ENCODE assay signal across 9 cellular contexts in genomic region chr17:8188408-8188839, GRCh38. TPM values are rescaled to one million over a fixed set of nuclear protein-coding genes. Genes with fewer than 3 reads are reported as not detected.
DNase-seq lines count a peak whose midpoint lies in the region; ATAC-seq, FAIRE-seq and TF ChIP-seq lines count a peak whose summit lies in the region.
"Had no signal": no experiment of that assay in that cellular context is flagged by ENCODE, and none has a peak within 500 bp of the region (broad histone marks: within the 10 kb centered on the region; RNA-seq: fewer than 3 reads in every experiment).

No MANE protein-coding gene starts in this region.

- H3K36me3 Mint-ChIP-seq in endothelial cell (ENCODE audit: low read depth, unreplicated experiment): peaks cover 4% of the 10 kb centered on the region
- H3K36me3 Mint-ChIP-seq: T-cell had no signal

- no peak for TF ChIP-seq CTCF in DND-41 (IDR thresholded peaks at IDR 0.05; ENCODE audit: borderline replicate concordance, extremely low read depth, low read length, poor library complexity, severe bottlenecking)
- TF ChIP-seq CTCF in endothelial cell (IDR thresholded peaks at IDR 0.05; ENCODE audit: unreplicated experiment): no peak
- no peak for TF ChIP-seq CTCF in pancreas (IDR thresholded peaks at IDR 0.05)

- H3K4me2 ChIP-seq in DND-41 (ENCODE audit: insufficient read depth, low read length): peak overlapping the region; percentile 91

- in situ Hi-C loops in KBM-7 (cut with MboI; ENCODE audit: low pct_unique_long_range_greater_than_20kb, low sequenced_read_pairs): no loop called here

- H3K36me3 ChIP-seq in DND-41 (ENCODE audit: insufficient read depth, low read length) (no peaks in the 10 kb centered on the region; the same call in 1 of the 2 replicates), pancreas (no peaks in the 10 kb centered on the region)

- H4K20me1 ChIP-seq in DND-41 (ENCODE audit: insufficient read depth, low read length): peaks cover 13% of the 10 kb centered on the region

- peak overlapping the region; percentile 48 for H3K27ac Mint-ChIP-seq in endothelial cell (ENCODE audit: unreplicated experiment)
- H3K27ac Mint-ChIP-seq: T-cell had no signal

- H3K27ac ChIP-seq in DND-41 (ENCODE audit: low read length): peak overlapping the region; percentile 99
- H3K27ac ChIP-seq in pancreas: peak overlapping the region; percentile 8 to 98 (median 86)

- no peak for FAIRE-seq in pancreas (lab: Jason Lieb, UNC)

- no peak overlapping the region for H2AFZ ChIP-seq in DND-41 (ENCODE audit: low read depth, low read length)

- peaks cover 20% of the 10 kb centered on the region for H3K4me1 Mint-ChIP-seq in endothelial cell (ENCODE audit: unreplicated experiment)

- intact Hi-C loops in pancreas (cut with DNase I): loop anchor here in 2 of 3 donors (5.0 to 10.0 kb wide), 2 partner anchors 34 to 64 kb away; partner anchors contain the start of gene HES7 (in 1 of the 2)

- DNase-seq in DND-41 (peak; percentile 26), NCI-H69 (lab: John Stamatoyannopoulos, UW) (peak; percentile 30), endothelial cell (ENCODE audit: low spot score) (no peak), pancreas (peak in 5 of 6 donors; percentile 47 to 70 (median 60)), activated gamma-delta T cell (lab: John Stamatoyannopoulos, UW) (no peak), HuH-7.5 (ENCODE audit: low spot score) (no peak), NCI-H2081 treated with DMSO at 0.1 percent for 48 hours (lab: John Stamatoyannopoulos, UW) (no peak), KBM-7 (no peak)

- H3K9me3 Mint-ChIP-seq in endothelial cell (ENCODE audit: unreplicated experiment): no peaks in the 10 kb centered on the region
- H3K9me3 Mint-ChIP-seq: T-cell had no signal

- ATAC-seq in DND-41 (ENCODE audit: insufficient read depth, low read depth) (no peak), pancreas (no peak)

- H3K4me3 Mint-ChIP-seq in endothelial cell (ENCODE audit: unreplicated experiment): no peak overlapping the region
- H3K4me3 Mint-ChIP-seq: T-cell had no signal

- peaks cover 17% of the 10 kb centered on the region for H3K79me2 ChIP-seq in DND-41 (ENCODE audit: insufficient read depth, low read length)

- H3K9ac ChIP-seq in DND-41 (ENCODE audit: low read depth, low read length): peak overlapping the region; percentile 70

- no peaks in the 10 kb centered on the region for H3K9me3 ChIP-seq in DND-41 (ENCODE audit: insufficient read depth, low read length, severe bottlenecking)
- no peaks in the 10 kb centered on the region for H3K9me3 ChIP-seq in pancreas

- 19 to 24% methylated on average over 9 of the region's 9 CpGs for WGBS in pancreas, 2 donors

- H3K27me3 ChIP-seq in DND-41 (ENCODE audit: insufficient read depth, low read length, poor library complexity) (no peaks in the 10 kb centered on the region), pancreas (no peaks in the 10 kb centered on the region)

- peak overlapping the region; percentile 70 to 80; a peak in 3 of 4 replicates for H3K4me3 ChIP-seq in DND-41 (ENCODE audit: low read depth in 1 of 2, low read length in 2 of 2)
- H3K4me3 ChIP-seq in pancreas: peak overlapping the region; percentile 83 to 88 (median 84)

- peaks cover 4% of the 10 kb centered on the region for H3K27me3 Mint-ChIP-seq in endothelial cell (ENCODE audit: unreplicated experiment)
- H3K27me3 Mint-ChIP-seq: T-cell had no signal

- peaks cover 75% of the 10 kb centered on the region for H3K4me1 ChIP-seq in DND-41 (ENCODE audit: insufficient read depth, low read length)
- peaks cover 0 to 28% (median 18%) of the 10 kb centered on the region in 3 donors for H3K4me1 ChIP-seq in pancreas

RNA-seq across cellular contexts. Expression of gene BORCS6, which starts 1.6 kb away (rescaled TPM):
- 9.7 TPM for total RNA-seq in endothelial cell (ENCODE audit: unreplicated experiment)
- 10 to 100 TPM in 1 of 6 donors, 1 to 10 TPM in 5; 4.9 to 10.4 (median 6.9) TPM for total RNA-seq in pancreas
- 1 to 10 TPM; 4.5 to 6.1 TPM for polyA plus RNA-seq in pancreas

RNA-seq across cellular contexts. Expression of gene TMEM107, which starts 12.2 kb away (rescaled TPM):
- 14.6 TPM for total RNA-seq in endothelial cell (ENCODE audit: unreplicated experiment)
- total RNA-seq in pancreas: 10 to 100 TPM in 1 of 6 donors, 1 to 10 TPM in 5; 5.2 to 10.2 (median 6.3) TPM
- polyA plus RNA-seq in pancreas: 10 to 100 TPM in 1 of 2 donors, 1 to 10 TPM in 1; 5.7 to 11.1 TPM

RNA-seq across cellular contexts. Expression of gene AURKB, which starts 22.0 kb away (rescaled TPM):
- total RNA-seq in endothelial cell (ENCODE audit: unreplicated experiment): 21.4 TPM
- 1 to 10 TPM in 1 of 6 donors, under 1 TPM in 2, not detected in 3; 0.47 to 2.0 (median 0.95) TPM for total RNA-seq in pancreas
- under 1 TPM; 0.40 to 0.72 TPM for polyA plus RNA-seq in pancreas

RNA-seq across cellular contexts. Expression of gene VAMP2, which starts 25.7 kb away (rescaled TPM):
- total RNA-seq in endothelial cell (ENCODE audit: unreplicated experiment) (19.8 TPM), pancreas (10 to 100 TPM; 19.5 to 35.7 (median 29.6) TPM)
- 10 to 100 TPM; 29.8 to 82.0 TPM for polyA plus RNA-seq in pancreas

RNA-seq across cellular contexts. Expression of gene PER1, which starts 36.2 kb away (rescaled TPM):
- total RNA-seq in endothelial cell (ENCODE audit: unreplicated experiment) (30.0 TPM), pancreas (100 to 1,000 TPM in 2 of 6 donors, 10 to 100 TPM in 4; 17.5 to 105 (median 67.6) TPM)
- polyA plus RNA-seq in pancreas: 100 to 1,000 TPM; 107 to 158 TPM

Comparison
In these comparisons a context has a peak if more than half of its experiments do, and no peak if none do; other contexts are left out.
1. DNase-seq: peak in DND-41 (single experiment), NCI-H69 (single experiment) and pancreas (5 of 6); none in endothelial cell (single experiment), activated gamma-delta T cell (single experiment), HuH-7.5 (single experiment), NCI-H2081 treated with DMSO at 0.1 percent for 48 hours (single experiment) and KBM-7 (single experiment).